Comparison of ENCODE assay signal across 10 cellular contexts in the genomic region with DNA sequence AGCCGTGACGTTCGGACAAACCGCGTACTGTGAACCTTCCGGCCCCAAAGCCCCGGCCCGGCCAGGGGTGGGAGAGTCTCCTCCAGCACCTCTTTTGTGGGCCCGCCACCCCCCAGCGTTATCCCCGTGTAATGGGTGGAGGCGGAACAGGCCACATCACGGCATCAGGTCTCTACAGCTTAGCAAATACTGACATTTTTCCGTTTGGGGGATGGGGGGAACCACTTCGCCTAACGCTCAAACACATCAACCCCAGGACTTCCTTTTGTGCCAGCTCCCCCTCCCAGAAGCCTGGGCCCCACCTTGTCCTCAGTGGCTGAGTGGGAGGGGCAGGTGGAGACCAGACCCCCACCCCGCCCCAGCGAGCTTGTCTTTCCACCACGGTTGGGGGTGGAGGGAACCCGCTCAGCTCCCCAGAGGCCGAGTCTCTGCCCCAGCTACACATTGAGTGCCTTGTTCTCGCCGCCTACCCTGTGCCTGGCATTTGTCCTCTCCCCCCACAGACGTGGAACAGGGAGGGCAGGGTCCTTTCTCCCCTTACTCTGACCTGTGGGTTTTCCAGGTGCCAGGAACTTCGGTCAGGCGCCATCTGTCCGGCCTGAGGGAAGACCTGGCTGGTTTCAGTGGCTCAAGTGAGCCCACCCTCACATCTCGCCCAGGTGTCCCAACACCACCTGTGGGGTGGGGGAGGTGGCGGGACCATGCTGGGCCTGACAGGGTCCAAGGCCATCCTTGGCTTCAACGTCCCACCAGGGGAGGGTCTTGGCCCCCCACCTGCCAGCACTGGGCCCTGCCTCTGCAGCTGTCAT. TPM values are rescaled to one million over a fixed set of nuclear protein-coding genes. Genes with fewer than 3 reads are reported as not detected.
DNase-seq lines count a peak whose midpoint lies in the region; ATAC-seq, FAIRE-seq and TF ChIP-seq lines count a peak whose summit lies in the region.
"Had no signal": no experiment of that assay in that cellular context is flagged by ENCODE, and none has a peak within 500 bp of the region (broad histone marks: within the 10 kb centered on the region; RNA-seq: fewer than 3 reads in every experiment).

No MANE protein-coding gene starts in this region.

- peak overlapping the region; percentile 74 for H3K27ac Mint-ChIP-seq in chondrocyte (ENCODE audit: unreplicated experiment)
- H3K27ac Mint-ChIP-seq: T-helper 1 cell treated with Interleukin-12 subunit alpha and Interleukin-12 subunit beta and Interleukin-4 antibody, amounts not matched to agents 30 μg/mL and 1 μg/mL, for 36 hours had no signal

- H3K36me3 ChIP-seq in SK-N-MC (ENCODE audit: insufficient read depth, low read length) (peaks cover 27% of the 10 kb centered on the region; the same call in 1 of the 2 replicates), MM.1S (replicated peaks; ENCODE audit: insufficient read depth, low read length) (no peaks in the 10 kb centered on the region)

- peaks cover 13% of the 10 kb centered on the region for H3K36me3 Mint-ChIP-seq in chondrocyte (ENCODE audit: low read depth)

- no peaks in the 10 kb centered on the region for H3K9me3 ChIP-seq in SK-N-MC (ENCODE audit: low read depth, low read length)
- H3K9me3 ChIP-seq in MM.1S (replicated peaks; ENCODE audit: insufficient read depth, low read length), result no peaks in the 10 kb centered on the region

- peaks cover 4% of the 10 kb centered on the region; the same call in 1 of the 2 replicates for H3F3A ChIP-seq in MM.1S (ENCODE audit: insufficient read depth, low read length)

- H3K4me3 Mint-ChIP-seq in chondrocyte (ENCODE audit: unreplicated experiment), result no peak overlapping the region
- H3K4me3 Mint-ChIP-seq: T-helper 1 cell treated with Interleukin-12 subunit alpha and Interleukin-12 subunit beta and Interleukin-4 antibody, amounts not matched to agents 30 μg/mL and 1 μg/mL, for 36 hours had no signal

- no peak overlapping the region for H2AFZ ChIP-seq in MM.1S (ENCODE audit: low read length)

- no peaks in the 10 kb centered on the region for H3K4me1 ChIP-seq in foreskin keratinocyte
- no peaks in the 10 kb centered on the region for H3K4me1 ChIP-seq in MM.1S (ENCODE audit: low read length)

- no peak overlapping the region for H3K9ac ChIP-seq in SK-N-MC (ENCODE audit: insufficient read length)
- no peak overlapping the region for H3K9ac ChIP-seq in MM.1S (ENCODE audit: low read length)

- ATAC-seq in sciatic nerve (peak; percentile 21), HG03521 (IDR thresholded peaks at IDR 0.05; ENCODE audit: unreplicated experiment) (no peak), foreskin keratinocyte (no peak), GM18868 (IDR thresholded peaks at IDR 0.05; ENCODE audit: unreplicated experiment) (no peak)

- intact Hi-C loops in sciatic nerve (cut with DNase I), result no loop called here

- peaks cover 17% of the 10 kb centered on the region for H3K4me1 Mint-ChIP-seq in chondrocyte (ENCODE audit: low read depth)

- no peaks in the 10 kb centered on the region for H4K20me1 ChIP-seq in MM.1S (ENCODE audit: insufficient read depth, low read length)

- H3K4me3 ChIP-seq in SK-N-MC, result no peak overlapping the region
- H3K4me3 ChIP-seq in MM.1S (ENCODE audit: low read length), result no peak overlapping the region

- H3K4me2 ChIP-seq in MM.1S (ENCODE audit: low read depth, low read length), result no peak overlapping the region

- FAIRE-seq in GM12891 (lab: Jason Lieb, UNC), result no peak

- H3K27me3 ChIP-seq in foreskin keratinocyte (no peaks in the 10 kb centered on the region), MM.1S (replicated peaks; ENCODE audit: insufficient read depth, low read length) (no peaks in the 10 kb centered on the region)

- no peaks in the 10 kb centered on the region for H3K9me3 Mint-ChIP-seq in chondrocyte (ENCODE audit: low read depth)
- H3K9me3 Mint-ChIP-seq: T-helper 1 cell treated with Interleukin-12 subunit alpha and Interleukin-12 subunit beta and Interleukin-4 antibody, amounts not matched to agents 30 μg/mL and 1 μg/mL, for 36 hours had no signal

- H3K9me2 ChIP-seq in MM.1S (replicated peaks; ENCODE audit: insufficient read depth, low read length), result no peaks in the 10 kb centered on the region

- no peaks in the 10 kb centered on the region for H3K27me3 Mint-ChIP-seq in chondrocyte (ENCODE audit: low read depth)

- peak overlapping the region; percentile 3; the same call in 1 of the 2 replicates for H3K27ac ChIP-seq in SK-N-MC
- no peak overlapping the region for H3K27ac ChIP-seq in foreskin keratinocyte
- no peak overlapping the region for H3K27ac ChIP-seq in MM.1S (ENCODE audit: low read length)

- no peak for TF ChIP-seq CTCF in chondrocyte (IDR thresholded peaks at IDR 0.05)
- no peak for TF ChIP-seq CTCF in foreskin keratinocyte (conservative IDR thresholded peaks at IDR 0.05)
- TF ChIP-seq CTCF in MM.1S (IDR thresholded peaks at IDR 0.05; ENCODE audit: low read length), result no peak

- no peaks in the 10 kb centered on the region for H3K79me2 ChIP-seq in MM.1S (ENCODE audit: low read length)

- TF ChIP-seq POLR2A in GM12891 (IDR thresholded peaks at IDR 0.05; ENCODE audit: low read depth, low read length), result no peak

- no peak for DNase-seq in GM12891 (ENCODE audit: insufficient read length, low spot score)
- no peak for DNase-seq in SK-N-MC (ENCODE audit: low read depth, low spot score)
- no peak for DNase-seq in chondrocyte (ENCODE audit: low spot score)
- DNase-seq in sciatic nerve (ENCODE audit: low spot score), result no peak
- no peak for DNase-seq in foreskin keratinocyte
- DNase-seq in MM.1S, result no peak

TF ChIP-seq in GM12891, 5 proteins besides CTCF, POLR2A, EP300 and RAD21:
- TF ChIP-seq SPI1 (IDR thresholded peaks at IDR 0.05; ENCODE audit: low read depth, low read length), result no peak
- TF ChIP-seq POU2F2 (IDR thresholded peaks at IDR 0.05; ENCODE audit: low read depth, low read length), result 0 out of 2 replicates have a peak, but pooled peaks have one; percentile 13
TF ChIP-seq in GM12891: peak in this region for 1.

RNA-seq across cellular contexts. Expression of a gene that starts 29.6 kb away (rescaled TPM):
- polyA plus RNA-seq in GM12891 (2012; ENCODE audit: low read depth, missing spikeins), result 24.0 TPM
- 103 to 110 TPM (median 104 TPM) in 3 replicates for total RNA-seq in chondrocyte
- 73.4 TPM for total RNA-seq in sciatic nerve
- total RNA-seq in foreskin keratinocyte, result 64.5 and 69.9 TPM in 2 replicates
- 42.6 and 48.6 TPM in 2 replicates for polyA plus RNA-seq in foreskin keratinocyte

RNA-seq across cellular contexts. Expression of a gene that starts 36.1 kb away (rescaled TPM):
- polyA plus RNA-seq in GM12891 (2012; ENCODE audit: low read depth, missing spikeins), result 0.36 TPM
- total RNA-seq in chondrocyte (1.5 to 46.5 TPM (median 46.5 TPM) in 3 replicates), sciatic nerve (0.09 TPM), foreskin keratinocyte (0.95 and 2.0 TPM in 2 replicates)
- polyA plus RNA-seq in foreskin keratinocyte, result 1.4 and 3.0 TPM in 2 replicates

RNA-seq across cellular contexts. Expression of a gene that starts 41.4 kb away (rescaled TPM):
- not detected for polyA plus RNA-seq in GM12891 (2012; ENCODE audit: low read depth, missing spikeins)
- total RNA-seq in chondrocyte (0.99 to 1.6 TPM in 2 of 3 replicates, not detected in the other), sciatic nerve (not detected), foreskin keratinocyte (not detected in 2 replicates)
- polyA plus RNA-seq in foreskin keratinocyte, result 0.04 TPM in 1 of 2 replicates, not detected in the other
- total RNA-seq: M059J had no signal
